Comparison of ENCODE assay signal across 16 cellular contexts in genomic region chr9:8429157-8429556, GRCh38.
"Had no signal": no experiment of that assay in that cellular context is flagged by ENCODE, and none has a peak within 500 bp of the region (broad histone marks: within the 10 kb centered on the region; RNA-seq: fewer than 3 reads in every experiment).

No MANE protein-coding gene starts in this region.

- H3K27ac Mint-ChIP-seq: brain; T-helper 1 cell treated with Interleukin-12 subunit alpha and Interleukin-12 subunit beta and Interleukin-4 antibody, amounts not matched to agents 30 μg/mL and 1 μg/mL, for 36 hours had no signal

- H3K9me3 Mint-ChIP-seq: activated naive CD4-positive, alpha-beta T cell treated with anti-CD3 and anti-CD28 coated beads, Interleukin-2, amount 10 ng/mL, durations not matched to agents 7 days and 5 days; brain; central memory CD8-positive, alpha-beta T cell had no signal

- DNase-seq: activated CD4-positive, CD25-positive, alpha-beta regulatory T cell; activated naive CD4-positive, alpha-beta T cell treated with anti-CD3 and anti-CD28 coated beads, Interleukin-2, amount 10 ng/mL, durations not matched to agents 7 days and 5 days; amygdala; effector memory CD4-positive, alpha-beta T cell; gastrocnemius medialis; kidney; left ventricle myocardium inferior; mesenchymal stem cell; sigmoid colon; stimulated activated naive CD4-positive, alpha-beta T cell treated with Interleukin-2 at 50 U/mL for 16 hours; testis; upper lobe of right lung had no signal

- H3K36me3 Mint-ChIP-seq: activated naive CD4-positive, alpha-beta T cell treated with anti-CD3 and anti-CD28 coated beads, Interleukin-2, amount 10 ng/mL, durations not matched to agents 7 days and 5 days had no signal

- H3K27me3 Mint-ChIP-seq: activated naive CD4-positive, alpha-beta T cell treated with anti-CD3 and anti-CD28 coated beads, Interleukin-2, amount 10 ng/mL, durations not matched to agents 7 days and 5 days; brain; central memory CD8-positive, alpha-beta T cell had no signal

- H3K4me1 Mint-ChIP-seq: brain had no signal

- H3K27ac ChIP-seq: epithelial cell of prostate, gastrocnemius medialis, left ventricle myocardium inferior, sigmoid colon, testis, upper lobe of right lung had no signal

- ATAC-seq: gastrocnemius medialis, upper lobe of right lung had no signal

- H3K4me3 Mint-ChIP-seq: activated naive CD4-positive, alpha-beta T cell treated with anti-CD3 and anti-CD28 coated beads, Interleukin-2, amount 10 ng/mL, durations not matched to agents 7 days and 5 days; brain; central memory CD8-positive, alpha-beta T cell; T-helper 1 cell treated with Interleukin-12 subunit alpha and Interleukin-12 subunit beta and Interleukin-4 antibody, amounts not matched to agents 30 μg/mL and 1 μg/mL, for 36 hours had no signal
